9 cellular contexts compared by ENCODE assay signal in genomic region chr3:53134631-53135232, GRCh38. TPM values are rescaled to one million over a fixed set of nuclear protein-coding genes. Genes with fewer than 3 reads are reported as not detected.
DNase-seq lines count a peak whose midpoint lies in the region; ATAC-seq and TF ChIP-seq lines count a peak whose summit lies in the region.
"Had no signal": no experiment of that assay in that cellular context is flagged by ENCODE, and none has a peak within 500 bp of the region (broad histone marks: within the 10 kb centered on the region; RNA-seq: fewer than 3 reads in every experiment).

No MANE protein-coding gene starts in this region.

- H3K4me1 ChIP-seq in endodermal cell (ENCODE audit: control insufficient read depth, insufficient read depth, low read length), result peaks cover 4% of the 10 kb centered on the region

- ATAC-seq in HG02798 (IDR thresholded peaks at IDR 0.05; ENCODE audit: poor library complexity, unreplicated experiment), result peak; percentile 63
- ATAC-seq in activated CD8-positive, alpha-beta T cell treated with anti-CD3 and anti-CD28 coated beads for 36 hours, result peak; percentile 70

- peaks cover 1% of the 10 kb centered on the region for H3K36me3 Mint-ChIP-seq in activated CD8-positive, alpha-beta T cell treated with anti-CD3 and anti-CD28 coated beads for 36 hours (ENCODE audit: low read depth)
- H3K36me3 Mint-ChIP-seq in endodermal cell (ENCODE audit: low read depth), result no peaks in the 10 kb centered on the region

- H3K27me3 Mint-ChIP-seq in activated CD8-positive, alpha-beta T cell treated with anti-CD3 and anti-CD28 coated beads for 36 hours, result no peaks in the 10 kb centered on the region
- peaks cover 5% of the 10 kb centered on the region for H3K27me3 Mint-ChIP-seq in endodermal cell (ENCODE audit: insufficient read depth)

- WGBS in endodermal cell (ENCODE audit: insufficient coverage in 1 of 2, insufficient read length in 1 of 2), 2 experiments, result 39 to 40% methylated on average over 6 of the region's 6 CpGs

- no peak overlapping the region for H3K4me3 Mint-ChIP-seq in activated CD8-positive, alpha-beta T cell treated with anti-CD3 and anti-CD28 coated beads for 36 hours
- H3K4me3 Mint-ChIP-seq in endodermal cell, result no peak overlapping the region

- H3K27ac Mint-ChIP-seq in activated CD8-positive, alpha-beta T cell treated with anti-CD3 and anti-CD28 coated beads for 36 hours, result no peak overlapping the region
- H3K27ac Mint-ChIP-seq in endodermal cell, result no peak overlapping the region

- H3K4me3 ChIP-seq in endodermal cell (ENCODE audit: low read length), result no peak overlapping the region
- H3K4me3 ChIP-seq: BLaER1 treated with 17β-estradiol and CSF1 and Interleukin-3, amounts not matched to agents 10 nM and 100 nM had no signal

- H3K27ac ChIP-seq in endodermal cell (ENCODE audit: low read depth, low read length), result no peak overlapping the region
- H3K27ac ChIP-seq: BLaER1 treated with 17β-estradiol and CSF1 and Interleukin-3, amounts not matched to agents 10 nM and 100 nM had no signal

- H3K4me1 Mint-ChIP-seq in activated CD8-positive, alpha-beta T cell treated with anti-CD3 and anti-CD28 coated beads for 36 hours (ENCODE audit: low read depth), result peaks cover 10% of the 10 kb centered on the region
- peaks cover 11% of the 10 kb centered on the region for H3K4me1 Mint-ChIP-seq in endodermal cell

- peak; percentile 36 to 54 for DNase-seq in NCI-H2081 (lab: John Stamatoyannopoulos, UW)
- DNase-seq in NCI-H2081 treated with DMSO at 0.1 percent for 48 hours (lab: John Stamatoyannopoulos, UW), result no peak
- peak; percentile 68 for DNase-seq in NCI-H510A treated with DMSO at 0.1 percent for 48 hours (lab: John Stamatoyannopoulos, UW)
- peak; percentile 80 for DNase-seq in activated CD8-positive, alpha-beta T cell treated with anti-CD3 and anti-CD28 coated beads for 36 hours
- peak; percentile 94 for DNase-seq in endodermal cell
- peak; percentile 42 for DNase-seq in midbrain (lab: John Stamatoyannopoulos, UW)
- peak; percentile 32 for DNase-seq in stimulated activated CD8-positive, alpha-beta memory T cell treated with anti-CD3 and anti-CD28 coated beads, Interleukin-7, amount 100 ng/mL, for 24 hours (ENCODE audit: low read depth)

- no peaks in the 10 kb centered on the region for H3K9me3 Mint-ChIP-seq in activated CD8-positive, alpha-beta T cell treated with anti-CD3 and anti-CD28 coated beads for 36 hours
- no peaks in the 10 kb centered on the region for H3K9me3 Mint-ChIP-seq in endodermal cell

- no peaks in the 10 kb centered on the region for H3K36me3 ChIP-seq in endodermal cell (ENCODE audit: control insufficient read depth, insufficient read depth, low read length)
- H3K36me3 ChIP-seq: BLaER1 treated with 17β-estradiol and CSF1 and Interleukin-3, amounts not matched to agents 10 nM and 100 nM had no signal

- no peaks in the 10 kb centered on the region for H3K27me3 ChIP-seq in endodermal cell (ENCODE audit: control insufficient read depth, insufficient read depth, low read length, poor library complexity, severe bottlenecking)
- H3K27me3 ChIP-seq: BLaER1 treated with 17β-estradiol and CSF1 and Interleukin-3, amounts not matched to agents 10 nM and 100 nM had no signal

- peak; percentile 73 for TF ChIP-seq CTCF in activated CD8-positive, alpha-beta T cell treated with anti-CD3 and anti-CD28 coated beads for 36 hours (IDR thresholded peaks at IDR 0.05)
- TF ChIP-seq CTCF in endodermal cell (conservative IDR thresholded peaks at IDR 0.05), result peak; percentile 95

- H3K9me3 ChIP-seq in endodermal cell (ENCODE audit: control insufficient read depth, low read length), result no peaks in the 10 kb centered on the region
- H3K9me3 ChIP-seq: BLaER1 treated with 17β-estradiol and CSF1 and Interleukin-3, amounts not matched to agents 10 nM and 100 nM had no signal

- no peak overlapping the region for H3K9ac ChIP-seq in endodermal cell (ENCODE audit: extremely low read depth, low read length, poor library complexity, severe bottlenecking)
- H3K9ac ChIP-seq: BLaER1 treated with 17β-estradiol and CSF1 and Interleukin-3, amounts not matched to agents 10 nM and 100 nM had no signal

- CTCF ChIA-PET in activated CD8-positive, alpha-beta T cell treated with anti-CD3 and anti-CD28 coated beads for 36 hours (lab: Charles Lee), result interaction anchor here (0.8 to 11.3 kb wide), 26 partner anchors 8 to 211 kb away, joined by 3 to 178 read pairs (median 6); no protein-coding TSS in a partner anchor

- intact Hi-C loops in activated CD8-positive, alpha-beta T cell treated with anti-CD3 and anti-CD28 coated beads for 36 hours (cut with micrococcal nuclease), result loop anchor here (5.0 to 10.0 kb wide), 2 partner anchors 63 to 210 kb away; partner anchors contain the start of gene DCP1A

- POLR2A ChIA-PET in activated CD8-positive, alpha-beta T cell treated with anti-CD3 and anti-CD28 coated beads for 36 hours (lab: Charles Lee), result no interaction called here

RNA-seq across cellular contexts. Expression of gene RFT1, which starts 4.5 kb away (rescaled TPM):
- total RNA-seq in activated CD8-positive, alpha-beta T cell treated with anti-CD3 and anti-CD28 coated beads for 36 hours, result 10 to 100 TPM; 42.5 to 42.9 TPM
- 10 to 100 TPM; 29.3 to 35.2 TPM for total RNA-seq in endodermal cell
- 27.5 TPM for polyA plus RNA-seq in endodermal cell (2013, experiment 1 of 2)
- 22.1 TPM for polyA plus RNA-seq in endodermal cell (2013, experiment 2 of 2)

RNA-seq across cellular contexts. Expression of gene PRKCD, which starts 26.3 kb away (rescaled TPM):
- 10 to 100 TPM; 18.7 to 21.5 TPM for total RNA-seq in activated CD8-positive, alpha-beta T cell treated with anti-CD3 and anti-CD28 coated beads for 36 hours
- total RNA-seq in endodermal cell, result 10 to 100 TPM; 19.9 to 26.6 TPM
- polyA plus RNA-seq in endodermal cell (2013, experiment 1 of 2), result 14.3 TPM
- 15.7 TPM for polyA plus RNA-seq in endodermal cell (2013, experiment 2 of 2)
